In the genomic region with DNA sequence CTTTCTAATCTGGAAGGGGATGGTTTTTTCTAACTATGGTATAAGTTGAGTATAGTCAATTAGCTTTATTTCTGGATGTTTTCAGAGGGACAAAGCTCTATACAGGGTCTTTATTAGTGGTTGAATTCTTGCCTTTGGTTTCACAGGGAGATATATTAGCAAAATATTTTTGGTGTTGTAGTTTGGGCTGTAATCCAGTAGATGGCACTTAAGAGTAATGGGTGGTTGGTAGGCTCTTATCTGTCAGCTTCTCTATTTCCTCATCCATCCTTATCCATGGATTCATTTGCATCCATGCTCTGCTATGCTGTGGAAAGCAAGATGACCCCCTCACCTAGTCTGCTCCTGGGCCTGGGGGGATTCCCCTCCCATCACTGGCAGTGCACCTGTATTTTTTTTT, we compare ENCODE assay signal across 11 cellular contexts.
DNase-seq lines count a peak whose midpoint lies in the region; ATAC-seq and TF ChIP-seq lines count a peak whose summit lies in the region.
"Had no signal": no experiment of that assay in that cellular context is flagged by ENCODE, and none has a peak within 500 bp of the region (broad histone marks: within the 10 kb centered on the region; RNA-seq: fewer than 3 reads in every experiment).

No MANE protein-coding gene starts in this region.

- H3K4me2 ChIP-seq in mammary epithelial cell (ENCODE audit: insufficient read depth, low read depth, low read length): no peak overlapping the region

- DNase-seq in ACHN: peak; percentile 45
- peak; percentile 2 for DNase-seq in NCI-H1694 treated with DMSO at 0.1 percent for 48 hours (lab: John Stamatoyannopoulos, UW)
- peak; percentile 11 for DNase-seq in mammary epithelial cell
- DNase-seq in activated CD4-positive, CD25-positive, alpha-beta regulatory T cell (lab: John Stamatoyannopoulos, UW): no peak
- DNase-seq in stimulated activated naive CD4-positive, alpha-beta T cell treated with Interleukin-2 at 50 U/mL for 16 hours (lab: John Stamatoyannopoulos, UW): no peak
- DNase-seq in aorta: no peak
- DNase-seq in activated CD4-positive, alpha-beta T cell treated with anti-CD3 and anti-CD28 coated beads, Interleukin-2, amount 50 U/mL, for 4 hours: no peak
- DNase-seq: activated CD4-positive, alpha-beta T cell treated with anti-CD3 and anti-CD28 coated beads, Interleukin-2, amount 10 ng/mL, durations not matched to agents 7 days and 5 days; Calu3; stimulated activated CD4-positive, alpha-beta T cell treated with anti-CD3 and anti-CD28 coated beads, Interleukin-1b, Interleukin-23, amount 100 ng/mL, for 48 hours had no signal

- H4K20me1 ChIP-seq in mammary epithelial cell (ENCODE audit: insufficient read depth, low read length): no peaks in the 10 kb centered on the region

- H2AFZ ChIP-seq in mammary epithelial cell (ENCODE audit: low read depth, low read length): no peak overlapping the region

- no peaks in the 10 kb centered on the region for H3K79me2 ChIP-seq in mammary epithelial cell (ENCODE audit: insufficient read depth, low read length)

- BruUV-seq in mammary epithelial cell (replicated peaks; lab: Mats Ljungman, UMichigan): no TSS peak

- H3K27me3 ChIP-seq in mammary epithelial cell (ENCODE audit: insufficient read depth, low read length) (no peaks in the 10 kb centered on the region), aorta (ENCODE audit: control insufficient read depth in 1 of 2, insufficient read depth in 2 of 2, low read length in 1 of 2) (no peaks in the 10 kb centered on the region)

- ATAC-seq in GM21447 (IDR thresholded peaks at IDR 0.05; ENCODE audit: unreplicated experiment): peak; percentile 55
- no peak for ATAC-seq in aorta (ENCODE audit: low FRiP score)

- TF ChIP-seq CTCF in mammary epithelial cell (conservative IDR thresholded peaks at IDR 0.05 in 1 of 2, IDR thresholded peaks at IDR 0.05 in 1 of 2; ENCODE audit: extremely low read depth in 1 of 2, insufficient read depth in 1 of 2, low read depth in 1 of 2, low read length in 2 of 2): peak; percentile 34 to 56

- H3K4me1 ChIP-seq in mammary epithelial cell (ENCODE audit: insufficient read depth, low read length) (no peaks in the 10 kb centered on the region), aorta (ENCODE audit: control insufficient read depth in 1 of 2, insufficient read depth in 2 of 2, low read length in 2 of 2) (no peaks in the 10 kb centered on the region)

- H3K9me3 ChIP-seq in mammary epithelial cell (replicated peaks; ENCODE audit: insufficient read depth, low read length) (no peaks in the 10 kb centered on the region), aorta (ENCODE audit: control insufficient read depth, low read length) (no peaks in the 10 kb centered on the region)

- in situ Hi-C loops in ACHN (cut with HindIII; ENCODE audit: low pct_ligation_motif_present, low pct_unique_long_range_greater_than_20kb, low sequenced_read_pairs) (no loop called here), mammary epithelial cell (cut with MboI; ENCODE audit: low sequenced_read_pairs in 2 of 2) (no loop called here)

- CTCF ChIA-PET in mammary epithelial cell (lab: Charles Lee; ENCODE audit: low non-redundant PET): no interaction called here

- H3K36me3 ChIP-seq in mammary epithelial cell (ENCODE audit: insufficient read depth, low read length): no peaks in the 10 kb centered on the region
- no peaks in the 10 kb centered on the region for H3K36me3 ChIP-seq in aorta (ENCODE audit: control insufficient read depth in 1 of 2, insufficient read depth in 2 of 2, low read length in 1 of 2)

- intact Hi-C loops in mammary epithelial cell (cut with micrococcal nuclease): loop anchor here (10.0 kb wide), 1 partner anchor 1753 kb away; no protein-coding TSS in a partner anchor
- intact Hi-C loops in aorta (cut with DNase I): no loop called here

- no peak overlapping the region for H3K4me3 ChIP-seq in mammary epithelial cell (replicated peaks in 1 of 3; ENCODE audit: insufficient read depth in 1 of 3, low read depth in 2 of 3, low read length in 3 of 3)
- H3K4me3 ChIP-seq in aorta (ENCODE audit: low read length in 2 of 2): no peak overlapping the region

- H3K27ac ChIP-seq in mammary epithelial cell (ENCODE audit: insufficient read depth, low read depth, low read length): no peak overlapping the region
- no peak overlapping the region for H3K27ac ChIP-seq in aorta (ENCODE audit: low read depth in 1 of 2, low read length in 2 of 2)

- H3K9ac ChIP-seq in mammary epithelial cell (ENCODE audit: insufficient read depth, low read length): no peak overlapping the region

- dilution Hi-C loops in mammary epithelial cell (cut with HindIII; ENCODE audit: low sequenced_read_pairs): no loop called here

Comparison
In these comparisons a context has a peak if more than half of its experiments do, and no peak if none do; other contexts are left out.
1. DNase-seq: peak in ACHN (single experiment), NCI-H1694 treated with DMSO at 0.1 percent for 48 hours (single experiment) and mammary epithelial cell (single experiment); none in activated CD4-positive, CD25-positive, alpha-beta regulatory T cell (0 of 4), stimulated activated naive CD4-positive, alpha-beta T cell treated with Interleukin-2 at 50 U/mL for 16 hours (single experiment), aorta (0 of 2) and activated CD4-positive, alpha-beta T cell treated with anti-CD3 and anti-CD28 coated beads, Interleukin-2, amount 50 U/mL, for 4 hours (0 of 2).